Comparison of ENCODE assay signal across 8 cellular contexts in genomic region chr3:11282250-11283125, GRCh38. TPM values are rescaled to one million over a fixed set of nuclear protein-coding genes. Genes with fewer than 3 reads are reported as not detected.
A peak's percentile ranks its signal among the peaks of the same experiment; 100 is the strongest.
DNase-seq lines count a peak whose midpoint lies in the region; ATAC-seq and TF ChIP-seq lines count a peak whose summit lies in the region.
"Had no signal": no experiment of that assay in that cellular context is flagged by ENCODE, and none has a peak within 500 bp of the region (broad histone marks: within the 10 kb centered on the region; RNA-seq: fewer than 3 reads in every experiment).

No MANE protein-coding gene starts in this region.

- H3K27ac ChIP-seq in lung (ENCODE audit: low read depth in 1 of 2, low read length in 1 of 2) = no peak overlapping the region
- peak overlapping the region; percentile 86 for H3K27ac ChIP-seq in temporal lobe (ENCODE audit: low read depth, low read length)

- peak; percentile 27 for ATAC-seq in lung (ENCODE audit: insufficient read depth, low FRiP score)
- no peak for ATAC-seq in activated CD4-positive, CD25-positive, alpha-beta regulatory T cell treated with anti-CD3 and anti-CD28 coated beads, Interleukin-2, amount 50 U/mL, for 24 hours

- H3K27me3 ChIP-seq in lung (ENCODE audit: control insufficient read depth, insufficient read depth) = no peaks in the 10 kb centered on the region

- peaks cover 2 to 12% of the 10 kb centered on the region in 2 donors for H3K4me1 ChIP-seq in lung (ENCODE audit: control insufficient read depth in 2 of 2, insufficient read depth in 2 of 2, low read length in 2 of 2)

- DNase-seq in NCI-H524 (lab: John Stamatoyannopoulos, UW) (peak; percentile 5 to 59), choroid plexus epithelial cell (ENCODE audit: low read depth) (peak; percentile 77), lung (ENCODE audit: low spot score) (no peak), NCI-H2029 treated with DMSO at 0.1 percent for 48 hours (lab: John Stamatoyannopoulos, UW) (no peak), D341Med (ENCODE audit: low spot score) (no peak)
- DNase-seq: islet precursor cell had no signal

- no peak for TF ChIP-seq CTCF in choroid plexus epithelial cell (conservative IDR thresholded peaks at IDR 0.05; ENCODE audit: low read depth, low read length)
- no peak for TF ChIP-seq CTCF in lung (IDR thresholded peaks at IDR 0.05; ENCODE audit: control extremely low read depth, extremely low read depth)

- H3K36me3 ChIP-seq in lung (ENCODE audit: control insufficient read depth in 2 of 2, insufficient read depth in 2 of 2, low read length in 2 of 2) = peaks cover 10 to 11% of the 10 kb centered on the region in 2 donors

- H3K9me3 ChIP-seq in lung (ENCODE audit: control insufficient read depth in 2 of 2, insufficient read depth in 1 of 2, low read length in 1 of 2) = no peaks in the 10 kb centered on the region

- 62 to 67% methylated on average over 5 of the region's 5 CpGs for WGBS in lung, 2 donors

- H3K4me3 ChIP-seq in choroid plexus epithelial cell (ENCODE audit: low read depth, low read length) = no peak overlapping the region
- no peak overlapping the region for H3K4me3 ChIP-seq in lung

RNA-seq across cellular contexts. Expression of gene ATG7, which starts 10.3 kb away (rescaled TPM):
- total RNA-seq in lung = 10 to 100 TPM; 62.3 to 72.0 TPM
- 10 to 100 TPM; 11.2 to 44.2 TPM for polyA plus RNA-seq in lung
- total RNA-seq in temporal lobe = 21.6 TPM

Comparison
In these comparisons a context has a peak if more than half of its experiments do, and no peak if none do; other contexts are left out.
1. DNase-seq: peak in NCI-H524 (2 of 2) and choroid plexus epithelial cell (single experiment); none in lung (single experiment), NCI-H2029 treated with DMSO at 0.1 percent for 48 hours (single experiment) and D341Med (single experiment).